Comparison of ENCODE assay signal across 3 cellular contexts in genomic region chrX:52139545-52139895, GRCh38. TPM values are rescaled to one million over a fixed set of nuclear protein-coding genes. Genes with fewer than 3 reads are reported as not detected.
"Had no signal": no experiment of that assay in that cellular context is flagged by ENCODE, and none has a peak within 500 bp of the region (broad histone marks: within the 10 kb centered on the region; RNA-seq: fewer than 3 reads in every experiment).

No MANE protein-coding gene starts in this region.

- DNase-seq: GDM1, GF-D8 had no signal

- H3K4me3 ChIP-seq: GM12878 had no signal

- ATAC-seq: GM12878 had no signal

RNA-seq across cellular contexts. Expression of gene MAGED4, which starts 45.2 kb away (rescaled TPM):
- total RNA-seq: GM12878 had no signal
- polyA plus RNA-seq: GM12878 had no signal
